Comparison of ENCODE assay signal across 1 cellular context in the genomic region with DNA sequence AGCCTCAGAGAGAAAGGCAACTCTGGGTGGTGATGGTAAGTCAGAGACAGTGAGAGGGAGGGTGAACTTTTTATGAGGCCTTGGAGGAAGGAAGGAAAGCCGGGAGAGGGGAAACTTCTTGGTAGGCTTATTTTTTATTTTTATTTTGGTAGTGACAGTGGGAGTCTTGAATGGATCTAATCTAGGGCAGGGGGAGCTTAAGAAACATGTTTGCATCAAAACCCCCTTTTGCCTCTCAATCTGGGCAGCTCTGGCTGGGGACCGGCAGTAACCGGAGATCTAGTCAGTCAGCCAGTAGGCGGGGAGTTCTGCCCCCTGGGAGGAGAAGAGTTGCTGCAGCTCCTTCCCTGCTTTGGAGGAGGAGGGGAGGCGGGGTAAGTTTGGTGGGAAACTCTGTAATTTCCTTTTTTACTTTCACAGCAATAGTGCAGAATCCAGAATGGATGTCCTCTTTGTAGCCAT.
TF ChIP-seq lines count a peak whose summit lies in the region.

A gene (plus strand): TSS at position 412 of the 462 bp plus-strand sequence. CDS start 28 bp downstream, at position 440.

TF ChIP-seq in K562, 482 proteins besides CTCF, POLR2A, EP300 and RAD21 (continued from another document):
- TF ChIP-seq, protein P1, sequence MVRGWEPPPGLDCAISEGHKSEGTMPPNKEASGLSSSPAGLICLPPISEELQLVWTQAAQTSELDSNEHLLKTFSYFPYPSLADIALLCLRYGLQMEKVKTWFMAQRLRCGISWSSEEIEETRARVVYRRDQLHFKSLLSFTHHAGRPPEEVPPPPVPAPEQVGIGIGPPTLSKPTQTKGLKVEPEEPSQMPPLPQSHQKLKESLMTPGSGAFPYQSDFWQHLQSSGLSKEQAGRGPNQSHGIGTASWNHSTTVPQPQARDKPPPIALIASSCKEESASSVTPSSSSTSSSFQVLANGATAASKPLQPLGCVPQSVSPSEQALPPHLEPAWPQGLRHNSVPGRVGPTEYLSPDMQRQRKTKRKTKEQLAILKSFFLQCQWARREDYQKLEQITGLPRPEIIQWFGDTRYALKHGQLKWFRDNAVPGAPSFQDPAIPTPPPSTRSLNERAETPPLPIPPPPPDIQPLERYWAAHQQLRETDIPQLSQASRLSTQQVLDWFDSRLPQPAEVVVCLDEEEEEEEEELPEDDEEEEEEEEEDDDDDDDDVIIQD (CRISPR knock-in tag; IDR thresholded peaks at IDR 0.05): no peak
- TF ChIP-seq IFI16 (CRISPR knock-in tag; IDR thresholded peaks at IDR 0.05) (no peak), PURB (CRISPR knock-in tag; IDR thresholded peaks at IDR 0.05; ENCODE audit: low read depth) (no peak), ZNF282 (CRISPR knock-in tag; IDR thresholded peaks at IDR 0.05) (no peak), KLF16 (IDR thresholded peaks at IDR 0.05) (peak; percentile 82), ZNF507 (tag; conservative IDR thresholded peaks at IDR 0.05) (no peak), THRAP3 (IDR thresholded peaks at IDR 0.05; ENCODE audit: borderline replicate concordance) (no peak), CHD2 (IDR thresholded peaks at IDR 0.05; ENCODE audit: low read depth, low read length) (no peak), ZNF124 (CRISPR knock-in tag; IDR thresholded peaks at IDR 0.05) (no peak), YY1 (IDR thresholded peaks at IDR 0.05; ENCODE audit: borderline replicate concordance in 1 of 3, control insufficient read depth in 1 of 3, extremely low read depth in 1 of 3, insufficient read depth in 3 of 3, insufficient read length in 1 of 3, insufficient replicate concordance in 2 of 3, low read depth in 1 of 3, low read length in 2 of 3) (no peak), TEAD4 (IDR thresholded peaks at IDR 0.05; ENCODE audit: low read length) (no peak), TEAD4 (CRISPR knock-in tag; IDR thresholded peaks at IDR 0.05; ENCODE audit: borderline replicate concordance) (no peak), MYBL2 (IDR thresholded peaks at IDR 0.05; ENCODE audit: low read depth) (no peak), MYBL2 (CRISPR knock-in tag; IDR thresholded peaks at IDR 0.05; ENCODE audit: borderline replicate concordance) (no peak), FOXK2 (conservative IDR thresholded peaks at IDR 0.05 in 1 of 2, IDR thresholded peaks at IDR 0.05 in 1 of 2; ENCODE audit: low read depth in 2 of 2) (peak in 1 of 2 experiments; percentile 64; a peak in 1 of 4 replicates), POU5F1 (IDR thresholded peaks at IDR 0.05; ENCODE audit: borderline replicate concordance, low read depth, low read length, partially characterized antibody) (no peak), TOE1 (IDR thresholded peaks at IDR 0.05; ENCODE audit: borderline replicate concordance) (peak; percentile 25; the same call in 1 of the 2 replicates), TOE1 (CRISPR knock-in tag; IDR thresholded peaks at IDR 0.05; ENCODE audit: borderline replicate concordance, low read depth) (no peak), TFAM (CRISPR knock-in tag; conservative IDR thresholded peaks at IDR 0.05) (no peak), U2AF2 (optimal IDR thresholded peaks at IDR 0.05; ENCODE audit: low read depth, low read length) (no peak), BRF1 (IDR thresholded peaks at IDR 0.05; ENCODE audit: borderline replicate concordance, extremely low read depth, insufficient read length) (no peak), BACH1 (tag; IDR thresholded peaks at IDR 0.05) (0 out of 2 replicates have a peak, but pooled peaks have one; percentile 38), ZNF274 (IDR thresholded peaks at IDR 0.05; ENCODE audit: borderline replicate concordance, low read depth, low read length) (no peak), HDGF (IDR thresholded peaks at IDR 0.05) (no peak), ZNF140 (CRISPR knock-in tag; IDR thresholded peaks at IDR 0.05) (no peak), MCM3 (IDR thresholded peaks at IDR 0.05) (no peak), ATF7 (IDR thresholded peaks at IDR 0.05) (peak; percentile 84), RB1 (IDR thresholded peaks at IDR 0.05; ENCODE audit: low read depth) (peak; percentile 26; the same call in 1 of the 2 replicates), XRCC3 (IDR thresholded peaks at IDR 0.05) (no peak), POLR3A (IDR thresholded peaks at IDR 0.05; ENCODE audit: borderline replicate concordance, extremely low read depth, insufficient read depth, insufficient read length) (no peak), MYNN (IDR thresholded peaks at IDR 0.05) (no peak), MYNN (CRISPR knock-in tag; IDR thresholded peaks at IDR 0.05) (no peak), RBM22 (IDR thresholded peaks at IDR 0.05; ENCODE audit: low read depth, low read length, poor library complexity, severe bottlenecking) (no peak), ZFPM2 (CRISPR knock-in tag; IDR thresholded peaks at IDR 0.05) (no peak), PHB2 (IDR thresholded peaks at IDR 0.05; ENCODE audit: low read depth) (no peak), BMI1 (IDR thresholded peaks at IDR 0.05; ENCODE audit: low read length) (no peak)
- TF ChIP-seq, protein P2, sequence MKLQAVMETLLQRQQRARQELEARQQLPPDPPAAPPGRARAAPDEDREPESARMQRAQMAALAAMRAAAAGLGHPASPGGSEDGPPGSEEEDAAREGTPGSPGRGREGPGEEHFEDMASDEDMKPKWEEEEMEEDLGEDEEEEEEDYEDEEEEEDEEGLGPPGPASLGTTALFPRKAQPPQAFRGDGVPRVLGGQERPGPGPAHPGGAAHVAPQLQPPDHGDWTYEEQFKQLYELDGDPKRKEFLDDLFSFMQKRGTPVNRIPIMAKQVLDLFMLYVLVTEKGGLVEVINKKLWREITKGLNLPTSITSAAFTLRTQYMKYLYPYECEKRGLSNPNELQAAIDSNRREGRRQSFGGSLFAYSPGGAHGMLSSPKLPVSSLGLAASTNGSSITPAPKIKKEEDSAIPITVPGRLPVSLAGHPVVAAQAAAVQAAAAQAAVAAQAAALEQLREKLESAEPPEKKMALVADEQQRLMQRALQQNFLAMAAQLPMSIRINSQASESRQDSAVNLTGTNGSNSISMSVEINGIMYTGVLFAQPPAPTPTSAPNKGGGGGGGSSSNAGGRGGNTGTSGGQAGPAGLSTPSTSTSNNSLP (IDR thresholded peaks at IDR 0.05; ENCODE audit: borderline replicate concordance, low read depth, low read length): no peak
- TF ChIP-seq, protein P3, sequence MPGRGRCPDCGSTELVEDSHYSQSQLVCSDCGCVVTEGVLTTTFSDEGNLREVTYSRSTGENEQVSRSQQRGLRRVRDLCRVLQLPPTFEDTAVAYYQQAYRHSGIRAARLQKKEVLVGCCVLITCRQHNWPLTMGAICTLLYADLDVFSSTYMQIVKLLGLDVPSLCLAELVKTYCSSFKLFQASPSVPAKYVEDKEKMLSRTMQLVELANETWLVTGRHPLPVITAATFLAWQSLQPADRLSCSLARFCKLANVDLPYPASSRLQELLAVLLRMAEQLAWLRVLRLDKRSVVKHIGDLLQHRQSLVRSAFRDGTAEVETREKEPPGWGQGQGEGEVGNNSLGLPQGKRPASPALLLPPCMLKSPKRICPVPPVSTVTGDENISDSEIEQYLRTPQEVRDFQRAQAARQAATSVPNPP (IDR thresholded peaks at IDR 0.05; ENCODE audit: borderline replicate concordance, insufficient read depth, insufficient read length): no peak
- TF ChIP-seq, protein P4, sequence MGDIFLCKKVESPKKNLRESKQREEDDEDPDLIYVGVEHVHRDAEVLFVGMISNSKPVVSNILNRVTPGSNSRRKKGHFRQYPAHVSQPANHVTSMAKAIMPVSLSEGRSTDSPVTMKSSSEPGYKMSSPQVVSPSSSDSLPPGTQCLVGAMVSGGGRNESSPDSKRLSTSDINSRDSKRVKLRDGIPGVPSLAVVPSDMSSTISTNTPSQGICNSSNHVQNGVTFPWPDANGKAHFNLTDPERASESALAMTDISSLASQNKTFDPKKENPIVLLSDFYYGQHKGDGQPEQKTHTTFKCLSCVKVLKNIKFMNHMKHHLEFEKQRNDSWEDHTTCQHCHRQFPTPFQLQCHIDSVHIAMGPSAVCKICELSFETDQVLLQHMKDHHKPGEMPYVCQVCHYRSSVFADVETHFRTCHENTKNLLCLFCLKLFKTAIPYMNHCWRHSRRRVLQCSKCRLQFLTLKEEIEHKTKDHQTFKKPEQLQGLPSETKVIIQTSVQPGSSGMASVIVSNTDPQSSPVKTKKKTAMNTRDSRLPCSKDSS (IDR thresholded peaks at IDR 0.05; ENCODE audit: low read depth, partially characterized antibody): no peak
- TF ChIP-seq, protein P5, sequence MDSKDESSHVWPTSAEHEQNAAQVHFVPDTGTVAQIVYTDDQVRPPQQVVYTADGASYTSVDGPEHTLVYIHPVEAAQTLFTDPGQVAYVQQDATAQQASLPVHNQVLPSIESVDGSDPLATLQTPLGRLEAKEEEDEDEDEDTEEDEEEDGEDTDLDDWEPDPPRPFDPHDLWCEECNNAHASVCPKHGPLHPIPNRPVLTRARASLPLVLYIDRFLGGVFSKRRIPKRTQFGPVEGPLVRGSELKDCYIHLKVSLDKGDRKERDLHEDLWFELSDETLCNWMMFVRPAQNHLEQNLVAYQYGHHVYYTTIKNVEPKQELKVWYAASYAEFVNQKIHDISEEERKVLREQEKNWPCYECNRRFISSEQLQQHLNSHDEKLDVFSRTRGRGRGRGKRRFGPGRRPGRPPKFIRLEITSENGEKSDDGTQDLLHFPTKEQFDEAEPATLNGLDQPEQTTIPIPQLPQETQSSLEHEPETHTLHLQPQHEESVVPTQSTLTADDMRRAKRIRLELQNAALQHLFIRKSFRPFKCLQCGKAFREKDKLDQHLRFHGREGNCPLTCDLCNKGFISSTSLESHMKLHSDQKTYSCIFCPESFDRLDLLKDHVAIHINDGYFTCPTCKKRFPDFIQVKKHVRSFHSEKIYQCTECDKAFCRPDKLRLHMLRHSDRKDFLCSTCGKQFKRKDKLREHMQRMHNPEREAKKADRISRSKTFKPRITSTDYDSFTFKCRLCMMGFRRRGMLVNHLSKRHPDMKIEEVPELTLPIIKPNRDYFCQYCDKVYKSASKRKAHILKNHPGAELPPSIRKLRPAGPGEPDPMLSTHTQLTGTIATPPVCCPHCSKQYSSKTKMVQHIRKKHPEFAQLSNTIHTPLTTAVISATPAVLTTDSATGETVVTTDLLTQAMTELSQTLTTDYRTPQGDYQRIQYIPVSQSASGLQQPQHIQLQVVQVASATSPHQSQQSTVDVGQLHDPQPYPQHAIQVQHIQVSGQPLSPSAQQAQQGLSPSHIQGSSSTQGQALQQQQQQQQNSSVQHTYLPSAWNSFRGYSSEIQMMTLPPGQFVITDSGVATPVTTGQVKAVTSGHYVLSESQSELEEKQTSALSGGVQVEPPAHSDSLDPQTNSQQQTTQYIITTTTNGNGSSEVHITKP (IDR thresholded peaks at IDR 0.05; ENCODE audit: partially characterized antibody): peak; percentile 98
- TF ChIP-seq, protein P6, sequence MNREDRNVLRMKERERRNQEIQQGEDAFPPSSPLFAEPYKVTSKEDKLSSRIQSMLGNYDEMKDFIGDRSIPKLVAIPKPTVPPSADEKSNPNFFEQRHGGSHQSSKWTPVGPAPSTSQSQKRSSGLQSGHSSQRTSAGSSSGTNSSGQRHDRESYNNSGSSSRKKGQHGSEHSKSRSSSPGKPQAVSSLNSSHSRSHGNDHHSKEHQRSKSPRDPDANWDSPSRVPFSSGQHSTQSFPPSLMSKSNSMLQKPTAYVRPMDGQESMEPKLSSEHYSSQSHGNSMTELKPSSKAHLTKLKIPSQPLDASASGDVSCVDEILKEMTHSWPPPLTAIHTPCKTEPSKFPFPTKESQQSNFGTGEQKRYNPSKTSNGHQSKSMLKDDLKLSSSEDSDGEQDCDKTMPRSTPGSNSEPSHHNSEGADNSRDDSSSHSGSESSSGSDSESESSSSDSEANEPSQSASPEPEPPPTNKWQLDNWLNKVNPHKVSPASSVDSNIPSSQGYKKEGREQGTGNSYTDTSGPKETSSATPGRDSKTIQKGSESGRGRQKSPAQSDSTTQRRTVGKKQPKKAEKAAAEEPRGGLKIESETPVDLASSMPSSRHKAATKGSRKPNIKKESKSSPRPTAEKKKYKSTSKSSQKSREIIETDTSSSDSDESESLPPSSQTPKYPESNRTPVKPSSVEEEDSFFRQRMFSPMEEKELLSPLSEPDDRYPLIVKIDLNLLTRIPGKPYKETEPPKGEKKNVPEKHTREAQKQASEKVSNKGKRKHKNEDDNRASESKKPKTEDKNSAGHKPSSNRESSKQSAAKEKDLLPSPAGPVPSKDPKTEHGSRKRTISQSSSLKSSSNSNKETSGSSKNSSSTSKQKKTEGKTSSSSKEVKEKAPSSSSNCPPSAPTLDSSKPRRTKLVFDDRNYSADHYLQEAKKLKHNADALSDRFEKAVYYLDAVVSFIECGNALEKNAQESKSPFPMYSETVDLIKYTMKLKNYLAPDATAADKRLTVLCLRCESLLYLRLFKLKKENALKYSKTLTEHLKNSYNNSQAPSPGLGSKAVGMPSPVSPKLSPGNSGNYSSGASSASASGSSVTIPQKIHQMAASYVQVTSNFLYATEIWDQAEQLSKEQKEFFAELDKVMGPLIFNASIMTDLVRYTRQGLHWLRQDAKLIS (CRISPR knock-in tag; IDR thresholded peaks at IDR 0.05): no peak
- TF ChIP-seq, protein P7, sequence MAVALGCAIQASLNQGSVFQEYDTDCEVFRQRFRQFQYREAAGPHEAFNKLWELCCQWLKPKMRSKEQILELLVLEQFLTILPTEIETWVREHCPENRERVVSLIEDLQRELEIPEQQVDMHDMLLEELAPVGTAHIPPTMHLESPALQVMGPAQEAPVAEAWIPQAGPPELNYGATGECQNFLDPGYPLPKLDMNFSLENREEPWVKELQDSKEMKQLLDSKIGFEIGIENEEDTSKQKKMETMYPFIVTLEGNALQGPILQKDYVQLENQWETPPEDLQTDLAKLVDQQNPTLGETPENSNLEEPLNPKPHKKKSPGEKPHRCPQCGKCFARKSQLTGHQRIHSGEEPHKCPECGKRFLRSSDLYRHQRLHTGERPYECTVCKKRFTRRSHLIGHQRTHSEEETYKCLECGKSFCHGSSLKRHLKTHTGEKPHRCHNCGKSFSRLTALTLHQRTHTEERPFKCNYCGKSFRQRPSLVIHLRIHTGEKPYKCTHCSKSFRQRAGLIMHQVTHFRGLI (CRISPR knock-in tag; IDR thresholded peaks at IDR 0.05): no peak
- TF ChIP-seq, protein P8, sequence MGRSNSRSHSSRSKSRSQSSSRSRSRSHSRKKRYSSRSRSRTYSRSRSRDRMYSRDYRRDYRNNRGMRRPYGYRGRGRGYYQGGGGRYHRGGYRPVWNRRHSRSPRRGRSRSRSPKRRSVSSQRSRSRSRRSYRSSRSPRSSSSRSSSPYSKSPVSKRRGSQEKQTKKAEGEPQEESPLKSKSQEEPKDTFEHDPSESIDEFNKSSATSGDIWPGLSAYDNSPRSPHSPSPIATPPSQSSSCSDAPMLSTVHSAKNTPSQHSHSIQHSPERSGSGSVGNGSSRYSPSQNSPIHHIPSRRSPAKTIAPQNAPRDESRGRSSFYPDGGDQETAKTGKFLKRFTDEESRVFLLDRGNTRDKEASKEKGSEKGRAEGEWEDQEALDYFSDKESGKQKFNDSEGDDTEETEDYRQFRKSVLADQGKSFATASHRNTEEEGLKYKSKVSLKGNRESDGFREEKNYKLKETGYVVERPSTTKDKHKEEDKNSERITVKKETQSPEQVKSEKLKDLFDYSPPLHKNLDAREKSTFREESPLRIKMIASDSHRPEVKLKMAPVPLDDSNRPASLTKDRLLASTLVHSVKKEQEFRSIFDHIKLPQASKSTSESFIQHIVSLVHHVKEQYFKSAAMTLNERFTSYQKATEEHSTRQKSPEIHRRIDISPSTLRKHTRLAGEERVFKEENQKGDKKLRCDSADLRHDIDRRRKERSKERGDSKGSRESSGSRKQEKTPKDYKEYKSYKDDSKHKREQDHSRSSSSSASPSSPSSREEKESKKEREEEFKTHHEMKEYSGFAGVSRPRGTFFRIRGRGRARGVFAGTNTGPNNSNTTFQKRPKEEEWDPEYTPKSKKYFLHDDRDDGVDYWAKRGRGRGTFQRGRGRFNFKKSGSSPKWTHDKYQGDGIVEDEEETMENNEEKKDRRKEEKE (IDR thresholded peaks at IDR 0.05; ENCODE audit: borderline replicate concordance in 1 of 2, control insufficient read depth in 1 of 2, low read depth in 2 of 2, low read length in 1 of 2): no peak
